Comparison of ENCODE assay signal across 27 cellular contexts in genomic region chr17:22270381-22270780, GRCh38.
"Had no signal": no experiment of that assay in that cellular context is flagged by ENCODE, and none has a peak within 500 bp of the region (broad histone marks: within the 10 kb centered on the region; RNA-seq: fewer than 3 reads in every experiment).

No MANE protein-coding gene starts in this region.

- H3K27ac Mint-ChIP-seq: immature natural killer cell; memory B cell; mesothelial cell of epicardium; natural killer cell treated with Interleukin-12 subunit alpha and Interleukin-12 subunit beta and Interleukin-15 and Interleukin-18, amount 100 ng/mL, for 72 hours; stimulated activated memory B cell treated with anti-CD40 and anti-IgM and Interleukin-4, amounts not matched to agents 10 μg/mL and 1 μg/mL and 100 μg/mL, for 72 hours had no signal

- H3K4me3 Mint-ChIP-seq: immature natural killer cell; memory B cell; mesothelial cell of epicardium; naive B cell; natural killer cell treated with Interleukin-12 subunit alpha and Interleukin-12 subunit beta and Interleukin-15 and Interleukin-18, amount 100 ng/mL, for 72 hours; neural crest cell; stimulated activated memory B cell treated with anti-CD40 and anti-IgM and Interleukin-4, amounts not matched to agents 10 μg/mL and 1 μg/mL and 100 μg/mL, for 72 hours had no signal

- H3K4me1 ChIP-seq: colonic mucosa, esophagus squamous epithelium, parathyroid adenoma, prostate gland, right atrium auricular region, sigmoid colon, transverse colon, upper lobe of right lung, uterus had no signal

- H3K27me3 Mint-ChIP-seq: naive B cell; natural killer cell treated with Interleukin-12 subunit alpha and Interleukin-12 subunit beta and Interleukin-15 and Interleukin-18, amount 100 ng/mL, for 72 hours; stimulated activated memory B cell treated with anti-CD40 and anti-IgM and Interleukin-4, amounts not matched to agents 10 μg/mL and 1 μg/mL and 100 μg/mL, for 72 hours had no signal

- H3K36me3 Mint-ChIP-seq: memory B cell; naive B cell; stimulated activated memory B cell treated with anti-CD40 and anti-IgM and Interleukin-4, amounts not matched to agents 10 μg/mL and 1 μg/mL and 100 μg/mL, for 72 hours had no signal

- H3K36me3 ChIP-seq: colonic mucosa, esophagus squamous epithelium, neutrophil, prostate gland, right atrium auricular region, sigmoid colon, transverse colon, upper lobe of right lung, uterus had no signal

- DNase-seq: colonic mucosa; dermis blood vessel endothelial cell; effector memory CD4-positive, alpha-beta T cell; erythroblast; esophagus squamous epithelium; foreskin melanocyte; hypothalamus; immature natural killer cell; mucosa of descending colon; naive B cell; sigmoid colon; stimulated activated CD4-positive, alpha-beta T cell treated with anti-CD3 and anti-CD28 coated beads, Interleukin-4, amount 100 ng/mL, for 4 hours; stimulated activated naive CD8-positive, alpha-beta T cell treated with anti-CD3 and anti-CD28 coated beads, Interleukin-15, Interleukin-2, amounts not matched to agents 100 U/mL and 50 U/mL, for 24 hours; transverse colon; uterus had no signal

- H3K9me3 Mint-ChIP-seq: memory B cell had no signal

- H3K27ac ChIP-seq: colonic mucosa, esophagus squamous epithelium, neutrophil, parathyroid adenoma, prostate gland, right atrium auricular region, sigmoid colon, transverse colon, upper lobe of right lung, uterus had no signal

- H3K27me3 ChIP-seq: colonic mucosa, esophagus squamous epithelium, neutrophil, right atrium auricular region, sigmoid colon, transverse colon, upper lobe of right lung, uterus had no signal

- ATAC-seq: mucosa of descending colon; natural killer cell treated with Interleukin-12 subunit alpha and Interleukin-12 subunit beta and Interleukin-15 and Interleukin-18, amount 100 ng/mL, for 72 hours; stimulated activated memory B cell treated with anti-CD40 and anti-IgM and Interleukin-4, amounts not matched to agents 10 μg/mL and 1 μg/mL and 100 μg/mL, for 72 hours; stimulated activated naive CD8-positive, alpha-beta T cell treated with anti-CD3 and anti-CD28 coated beads, Interleukin-15, Interleukin-2, amounts not matched to agents 100 U/mL and 50 U/mL, for 24 hours; upper lobe of right lung had no signal

- FAIRE-seq: keratinocyte had no signal

- H3K9me3 ChIP-seq: colonic mucosa, neutrophil, prostate gland, right atrium auricular region, transverse colon, upper lobe of right lung, uterus had no signal

- H3K4me1 Mint-ChIP-seq: immature natural killer cell; memory B cell; mesothelial cell of epicardium; naive B cell; neural crest cell; stimulated activated memory B cell treated with anti-CD40 and anti-IgM and Interleukin-4, amounts not matched to agents 10 μg/mL and 1 μg/mL and 100 μg/mL, for 72 hours had no signal

- H3K4me3 ChIP-seq: colonic mucosa, esophagus squamous epithelium, lung, mucosa of descending colon, prostate gland, right atrium auricular region, sigmoid colon, transverse colon, upper lobe of right lung, uterus had no signal
